8 cellular contexts compared by ENCODE assay signal in the genomic region with DNA sequence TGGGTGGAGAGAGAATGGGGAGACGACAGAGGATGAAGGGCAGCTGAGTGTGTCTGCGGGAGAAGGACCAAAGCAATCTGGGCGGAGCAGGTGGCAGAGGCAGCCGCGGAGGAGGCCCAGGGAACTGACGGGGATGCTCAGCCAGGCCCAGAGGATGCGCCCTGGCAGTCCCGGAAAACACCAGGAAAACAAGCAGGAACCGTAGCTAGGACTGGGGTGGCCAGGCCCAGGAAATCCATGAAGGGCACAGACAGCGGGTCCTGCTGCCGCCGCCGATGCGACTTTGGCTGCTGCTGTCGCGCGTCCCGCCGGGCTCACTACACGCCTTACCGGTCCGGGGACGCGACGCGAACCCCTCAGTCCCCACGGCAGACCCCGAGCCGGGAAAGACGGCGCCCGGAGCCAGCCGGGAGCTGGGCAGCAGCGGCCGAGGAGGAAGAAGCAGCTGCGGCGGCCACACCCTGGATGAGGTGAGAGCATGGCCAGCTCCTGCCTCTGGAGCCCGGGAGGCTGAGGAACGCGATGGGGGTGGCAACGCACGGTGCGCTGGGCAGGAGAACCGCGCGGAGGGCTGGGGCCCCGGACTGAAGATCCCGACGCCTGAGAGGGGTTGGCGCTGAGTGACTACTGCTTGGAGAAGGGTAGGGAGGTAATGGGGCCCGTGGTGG. TPM values are rescaled to one million over a fixed set of nuclear protein-coding genes. Genes with fewer than 3 reads are reported as not detected.
DNase-seq lines count a peak whose midpoint lies in the region; ATAC-seq and TF ChIP-seq lines count a peak whose summit lies in the region.
"Not testable (repeated sequence)": the region's sequence is repeated elsewhere in the genome, so short reads cannot be mapped to it uniquely, and the experiment has no call there.

No MANE protein-coding gene starts in this region.

- H3K14ac ChIP-seq in IMR-90 (replicated peaks; ENCODE audit: low read depth, low read length): not testable (repeated sequence)

- not testable (repeated sequence) for H3K27me3 ChIP-seq in IMR-90 (ENCODE audit: control insufficient read depth, insufficient read depth, low read length); aorta (ENCODE audit: control insufficient read depth in 1 of 2, insufficient read depth in 2 of 2, low read length in 1 of 2)

- H2BK120ac ChIP-seq in IMR-90 (ENCODE audit: low read depth, low read length): not testable (repeated sequence)

- not testable (repeated sequence) for H3K23ac ChIP-seq in IMR-90 (ENCODE audit: low read depth, low read length)

- not testable (repeated sequence) for H3K4me3 Mint-ChIP-seq in WTC11

- H2AFZ ChIP-seq in IMR-90 (replicated peaks; ENCODE audit: low read length, poor library complexity): not testable (repeated sequence)

- not testable (repeated sequence) for H4K91ac ChIP-seq in IMR-90 (ENCODE audit: insufficient read depth, low read depth, low read length)

- H3K36me3 Mint-ChIP-seq in WTC11; activated naive CD4-positive, alpha-beta T cell treated with anti-CD3 and anti-CD28 coated beads, Interleukin-2, amount 50 U/mL, for 72 hours: not testable (repeated sequence)

- not testable (repeated sequence) for H4K5ac ChIP-seq in IMR-90 (ENCODE audit: low read depth, low read length)

- H3K27ac Mint-ChIP-seq in WTC11; activated naive CD4-positive, alpha-beta T cell treated with anti-CD3 and anti-CD28 coated beads, Interleukin-2, amount 50 U/mL, for 72 hours: not testable (repeated sequence)

- not testable (repeated sequence) for H3K4ac ChIP-seq in IMR-90 (ENCODE audit: low read depth, low read length)

- POLR2A ChIA-PET in IMR-90 (lab: Charles Lee; ENCODE audit: unreplicated experiment); WTC11 (lab: Charles Lee): not testable (repeated sequence)

- not testable (repeated sequence) for H3K9me1 ChIP-seq in IMR-90 (ENCODE audit: insufficient read depth, low read length)

- not testable (repeated sequence) for H3K27me3 Mint-ChIP-seq in WTC11 (ENCODE audit: low read depth)

- not testable (repeated sequence) for H3K18ac ChIP-seq in IMR-90 (ENCODE audit: low read depth, low read length)

- BruUV-seq in IMR-90 (replicated peaks; lab: Mats Ljungman, UMichigan): not testable (repeated sequence)

- H3K79me1 ChIP-seq in IMR-90 (ENCODE audit: low read depth in 1 of 2, low read length in 2 of 2): not testable (repeated sequence)

- ATAC-seq in IMR-90 (ENCODE audit: low read depth): peak; percentile 75
- ATAC-seq in WTC11: peak; percentile 87
- ATAC-seq in activated naive CD4-positive, alpha-beta T cell treated with anti-CD3 and anti-CD28 coated beads, Interleukin-2, amount 50 U/mL, for 72 hours: peak; percentile 37 to 44
- peak; percentile 27 for ATAC-seq in Right ventricle myocardium superior (ENCODE audit: poor library complexity)
- peak; percentile 79 for ATAC-seq in left colon
- ATAC-seq in mucosa of descending colon: peak; percentile 73
- ATAC-seq in sciatic nerve: peak; percentile 67
- ATAC-seq in aorta (ENCODE audit: low FRiP score): peak; percentile 71

- TF ChIP-seq POLR2A in IMR-90 (IDR thresholded peaks at IDR 0.05; ENCODE audit: low read depth, low read length): not testable (repeated sequence)

- not testable (repeated sequence) for H2BK20ac ChIP-seq in IMR-90 (ENCODE audit: low read depth, low read length)

- dilution Hi-C loops in IMR-90 (cut with HindIII; ENCODE audit: low sequenced_read_pairs, unreplicated experiment): not testable (repeated sequence)

- H3K4me1 ChIP-seq in IMR-90 (ENCODE audit: control insufficient read depth, insufficient read depth, low read length); mucosa of descending colon (ENCODE audit: low read depth); aorta (ENCODE audit: control insufficient read depth in 1 of 2, insufficient read depth in 2 of 2, low read length in 2 of 2): not testable (repeated sequence)

- not testable (repeated sequence) for H4K8ac ChIP-seq in IMR-90 (ENCODE audit: low read depth in 2 of 2, low read length in 2 of 2)

- not testable (repeated sequence) for H3K9me3 ChIP-seq in IMR-90 (ENCODE audit: control insufficient read depth, insufficient read depth, low read length); mucosa of descending colon; aorta (ENCODE audit: control insufficient read depth, low read length)

- CTCF ChIA-PET in IMR-90 (lab: Yijun Ruan, JAX); WTC11 (lab: Charles Lee): not testable (repeated sequence)

- not testable (repeated sequence) for H2AK9ac ChIP-seq in IMR-90 (replicated peaks; ENCODE audit: low read depth, low read length, poor library complexity)

- H3K4me2 ChIP-seq in IMR-90 (ENCODE audit: low read depth, low read length): not testable (repeated sequence)

- not testable (repeated sequence) for H3K27ac ChIP-seq in IMR-90 (ENCODE audit: insufficient read depth, low read length); aorta (ENCODE audit: low read depth in 1 of 2, low read length in 2 of 2)

- not testable (repeated sequence) for H3K4me1 Mint-ChIP-seq in WTC11

- H3K36me3 ChIP-seq in IMR-90 (ENCODE audit: control insufficient read depth, insufficient read depth, low read length); mucosa of descending colon (ENCODE audit: low read depth); aorta (ENCODE audit: control insufficient read depth in 1 of 2, insufficient read depth in 2 of 2, low read length in 1 of 2): not testable (repeated sequence)

- in situ Hi-C loops in IMR-90 (cut with MboI; ENCODE audit: low sequenced_read_pairs): not testable (repeated sequence)

- WGBS in IMR-90 (ENCODE audit: extremely low coverage in 2 of 2, insufficient read length in 1 of 2), 2 experiments: no CpG with 5 or more reads among the region's 51 CpGs
- WGBS in aorta, 2 donors: no CpG with 5 or more reads among the region's 51 CpGs

- not testable (repeated sequence) for H4K20me1 ChIP-seq in IMR-90 (ENCODE audit: insufficient read depth, low read length)

- H3K4me3 ChIP-seq in IMR-90 (ENCODE audit: insufficient read depth, low read depth, low read length); mucosa of descending colon; aorta (ENCODE audit: low read length in 2 of 2): not testable (repeated sequence)

- not testable (repeated sequence) for H3K9me3 Mint-ChIP-seq in WTC11; activated naive CD4-positive, alpha-beta T cell treated with anti-CD3 and anti-CD28 coated beads, Interleukin-2, amount 50 U/mL, for 72 hours

- not testable (repeated sequence) for H3K56ac ChIP-seq in IMR-90 (ENCODE audit: extremely low read depth, insufficient read depth, low read length)

- not testable (repeated sequence) for TF ChIP-seq CTCF in IMR-90 (conservative IDR thresholded peaks at IDR 0.05; ENCODE audit: low read depth, low read length); WTC11 (IDR thresholded peaks at IDR 0.05); mucosa of descending colon (IDR thresholded peaks at IDR 0.05)

- H2AK5ac ChIP-seq in IMR-90 (ENCODE audit: low read depth, low read length): not testable (repeated sequence)

- not testable (repeated sequence) for DNase-seq in IMR-90; WTC11 (ENCODE audit: low spot score); activated naive CD4-positive, alpha-beta T cell treated with anti-CD3 and anti-CD28 coated beads, Interleukin-2, amount 50 U/mL, for 72 hours (ENCODE audit: low spot score in 2 of 2); Right ventricle myocardium superior; left colon; mucosa of descending colon; sciatic nerve (ENCODE audit: low spot score); aorta

- not testable (repeated sequence) for TF ChIP-seq RAD21 in IMR-90 (IDR thresholded peaks at IDR 0.05; ENCODE audit: low read length)

- H2BK15ac ChIP-seq in IMR-90 (ENCODE audit: low read depth, low read length): not testable (repeated sequence)

- intact Hi-C loops in IMR-90 (cut with micrococcal nuclease); Right ventricle myocardium superior (cut with DNase I); left colon (cut with DNase I, micrococcal nuclease); mucosa of descending colon (cut with DNase I, micrococcal nuclease); sciatic nerve (cut with DNase I); aorta (cut with DNase I): not testable (repeated sequence)

- not testable (repeated sequence) for H3K9ac ChIP-seq in IMR-90 (ENCODE audit: low read depth, low read length)

- H2BK5ac ChIP-seq in IMR-90 (ENCODE audit: low read depth, low read length, poor library complexity, severe bottlenecking): not testable (repeated sequence)

RNA-seq across cellular contexts. Expression of gene PDE4DIP, which starts 35.8 kb away (rescaled TPM):
- total RNA-seq in IMR-90 (2012; rRNA removed) (71.4 and 74.4 TPM in 2 replicates), WTC11 (2021) (19.1 to 28.4 TPM (median 23.5 TPM) in 3 replicates), Right ventricle myocardium superior (1,574 TPM), left colon (10 to 100 TPM; 50.6 to 74.1 TPM), mucosa of descending colon (10 to 100 TPM; 49.3 to 62.1 (median 58.6) TPM), sciatic nerve (121 TPM), aorta (100 to 1,000 TPM; 168 to 339 TPM)
- polyA plus RNA-seq in IMR-90 (2012; rRNA removed) (27.1 and 36.7 TPM in 2 replicates), aorta (100 to 1,000 TPM in 1 of 2 donors, 10 to 100 TPM in 1; 70.7 to 107 TPM)
- 13.4 and 40.4 TPM in 2 replicates for polyA plus RNA-seq in IMR-90 (2012; cell fraction: cytosol; rRNA removed)
- polyA plus RNA-seq in IMR-90 (2012; cell fraction: nucleus; rRNA removed; ENCODE audit: low replicate concordance): 42.6 and 113 TPM in 2 replicates
- 10 to 100 TPM; 26.5 to 33.8 TPM for total RNA-seq in activated naive CD4-positive, alpha-beta T cell treated with anti-CD3 and anti-CD28 coated beads, Interleukin-2, amount 50 U/mL, for 72 hours

RNA-seq across cellular contexts. Expression of gene NUDT4B, which starts 59.8 kb away (rescaled TPM):
- total RNA-seq in IMR-90 (2012; rRNA removed) (19.9 and 28.6 TPM in 2 replicates), WTC11 (2021) (not detected in 3 replicates), Right ventricle myocardium superior (0.38 TPM), left colon (1 to 10 TPM in 1 of 2 donors, not detected in 1; 1.3 TPM), mucosa of descending colon (1 to 10 TPM in 1 of 3 donors, under 1 TPM in 1, not detected in 1; 0.61 to 1.4 TPM), sciatic nerve (not detected), aorta (1 to 10 TPM in 1 of 2 donors, under 1 TPM in 1; 0.75 to 1.2 TPM)
- polyA plus RNA-seq in IMR-90 (2012; rRNA removed) (9.5 and 10.6 TPM in 2 replicates), aorta (1 to 10 TPM in 1 of 2 donors, not detected in 1; 1.8 TPM)
- 3.1 and 5.0 TPM in 2 replicates for polyA plus RNA-seq in IMR-90 (2012; cell fraction: cytosol; rRNA removed)
- polyA plus RNA-seq in IMR-90 (2012; cell fraction: nucleus; rRNA removed; ENCODE audit: low replicate concordance): 0.39 and 9.2 TPM in 2 replicates
- total RNA-seq in activated naive CD4-positive, alpha-beta T cell treated with anti-CD3 and anti-CD28 coated beads, Interleukin-2, amount 50 U/mL, for 72 hours: under 1 TPM in 1 of 2 donors, not detected in 1; 0.56 TPM

Comparison
In these comparisons a context has a peak if more than half of its experiments do, and no peak if none do; other contexts are left out.
1. ATAC-seq: peak in every context shown above with its lines; median percentile 87 in WTC11; 79 in left colon; 75 in IMR-90; 73 in mucosa of descending colon; 71 in aorta; 67 in sciatic nerve; 40 in activated naive CD4-positive, alpha-beta T cell treated with anti-CD3 and anti-CD28 coated beads, Interleukin-2, amount 50 U/mL, for 72 hours; 27 in Right ventricle myocardium superior.